Comparison of ENCODE assay signal across 9 cellular contexts in genomic region chr13:46173656-46174055, GRCh38.
DNase-seq lines count a peak whose midpoint lies in the region; ATAC-seq and TF ChIP-seq lines count a peak whose summit lies in the region.
"Had no signal": no experiment of that assay in that cellular context is flagged by ENCODE, and none has a peak within 500 bp of the region (broad histone marks: within the 10 kb centered on the region; RNA-seq: fewer than 3 reads in every experiment).

No MANE protein-coding gene starts in this region.

- CTCF ChIA-PET in RWPE1 (lab: Yijun Ruan, JAX), result no interaction called here

- H3K9ac ChIP-seq in SU-DHL-6 (ENCODE audit: low read length), result peak overlapping the region; percentile 90

- no peak for TF ChIP-seq CTCF in SU-DHL-6 (IDR thresholded peaks at IDR 0.05; ENCODE audit: insufficient read depth, low read length, poor library complexity, severe bottlenecking)
- TF ChIP-seq CTCF in neutrophil (IDR thresholded peaks at IDR 0.05), result no peak
- no peak for TF ChIP-seq CTCF in RWPE1 (conservative IDR thresholded peaks at IDR 0.05; ENCODE audit: low read depth)

- H3K27me3 ChIP-seq in SU-DHL-6 (ENCODE audit: low read length) (no peaks in the 10 kb centered on the region), neutrophil (no peaks in the 10 kb centered on the region)

- DNase-seq in activated CD4-positive, CD25-positive, alpha-beta regulatory T cell treated with anti-CD3 and anti-CD28 coated beads, Interleukin-2, amount 50 U/mL, for 72 hours, result no peak
- DNase-seq in kidney glomerular epithelial cell (lab: John Stamatoyannopoulos, UW) (no peak), RWPE1 (ENCODE audit: low spot score) (no peak)
- DNase-seq: NCI-H2107 had no signal

- H3K4me3 ChIP-seq in SU-DHL-6 (ENCODE audit: insufficient read depth, low read length, poor library complexity, severe bottlenecking) (peak overlapping the region; percentile 17), neutrophil (ENCODE audit: low read depth in 1 of 2, low read length in 1 of 2) (peak overlapping the region; percentile 55 to 85)

- peaks cover 89 to 98% of the 10 kb centered on the region in 2 experiments for H3K4me1 ChIP-seq in neutrophil (ENCODE audit: control insufficient read depth in 1 of 2, insufficient read depth in 1 of 2, low read depth in 1 of 2, low read length in 1 of 2)

- H3K36me3 ChIP-seq in SU-DHL-6 (ENCODE audit: low read length), result peaks cover 30% of the 10 kb centered on the region
- H3K36me3 ChIP-seq in neutrophil, result peaks cover 47% of the 10 kb centered on the region

- H3K4me2 ChIP-seq in SU-DHL-6 (ENCODE audit: low read depth, low read length, poor library complexity, severe bottlenecking), result peak overlapping the region; percentile 98

- no peaks in the 10 kb centered on the region for H3K9me3 ChIP-seq in SU-DHL-6 (ENCODE audit: insufficient read depth, low read length)
- H3K9me3 ChIP-seq in neutrophil, result no peaks in the 10 kb centered on the region

- H3K27ac ChIP-seq in SU-DHL-6 (ENCODE audit: low read depth, low read length), result peak overlapping the region; percentile 99
- H3K27ac ChIP-seq in neutrophil, result peak overlapping the region; percentile 97
- H3K27ac ChIP-seq in RWPE1, result no peak overlapping the region

- H3F3A ChIP-seq in SU-DHL-6 (ENCODE audit: insufficient read depth), result peaks cover 100% of the 10 kb centered on the region

- no peaks in the 10 kb centered on the region for H3K9me2 ChIP-seq in SU-DHL-6 (replicated peaks; ENCODE audit: insufficient read depth, low read length)

- peak; percentile 48 to 56 for ATAC-seq in activated CD4-positive, CD25-positive, alpha-beta regulatory T cell treated with anti-CD3 and anti-CD28 coated beads, Interleukin-2, amount 50 U/mL, for 24 hours
- ATAC-seq in HG02840 (IDR thresholded peaks at IDR 0.05; ENCODE audit: low FRiP score, unreplicated experiment), result peak; percentile 42
- ATAC-seq in GM18867 (IDR thresholded peaks at IDR 0.05; ENCODE audit: unreplicated experiment), result no peak

- peaks cover 60% of the 10 kb centered on the region for H4K20me1 ChIP-seq in SU-DHL-6 (ENCODE audit: low read depth, low read length)

- no peak overlapping the region for H2AFZ ChIP-seq in SU-DHL-6 (ENCODE audit: low read depth, low read length, severe bottlenecking)

- POLR2A ChIA-PET in RWPE1 (lab: Yijun Ruan, JAX; ENCODE audit: low non-redundant PET), result no interaction called here

- H3K79me2 ChIP-seq in SU-DHL-6 (ENCODE audit: insufficient read depth, low read length), result peaks cover 100% of the 10 kb centered on the region
